In genomic region chr1:11787251-11787803, GRCh38 we compare ENCODE assay signal across 10 cellular contexts. TPM values are rescaled to one million over a fixed set of nuclear protein-coding genes. Genes with fewer than 3 reads are reported as not detected.
A peak's percentile ranks its signal among the peaks of the same experiment; 100 is the strongest.
DNase-seq lines count a peak whose midpoint lies in the region; ATAC-seq, FAIRE-seq and TF ChIP-seq lines count a peak whose summit lies in the region.
"Had no signal": no experiment of that assay in that cellular context is flagged by ENCODE, and none has a peak within 500 bp of the region (broad histone marks: within the 10 kb centered on the region; RNA-seq: fewer than 3 reads in every experiment).

No MANE protein-coding gene starts in this region.

- peak overlapping the region; percentile 49 for H3K4me2 ChIP-seq in astrocyte (ENCODE audit: low read length)
- H3K4me2 ChIP-seq in hepatocyte, result peak overlapping the region; percentile 43

- peaks cover 11% of the 10 kb centered on the region for H3K36me3 Mint-ChIP-seq in astrocyte (ENCODE audit: low read depth, unreplicated experiment)

- H3K9me3 ChIP-seq in astrocyte (ENCODE audit: insufficient read depth, low read depth, low read length), result no peaks in the 10 kb centered on the region
- H3K9me3 ChIP-seq in hepatocyte (ENCODE audit: low read depth), result no peaks in the 10 kb centered on the region

- DNase-seq in EH (ENCODE audit: low read depth), result peak; percentile 79
- peak; percentile 45 for DNase-seq in astrocyte (ENCODE audit: low read depth)
- peak; percentile 73 for DNase-seq in hepatocyte (ENCODE audit: low spot score)
- DNase-seq in retinal pigment epithelial cell (ENCODE audit: low read depth), result no peak
- no peak for DNase-seq in SK-N-DZ (ENCODE audit: low spot score)
- DNase-seq in SIG-M5 treated with dmso at 0.1 percent for 504 hours (lab: John Stamatoyannopoulos, UW; ENCODE audit: unreplicated experiment), result no peak
- no peak for DNase-seq in Ammon's horn (ENCODE audit: low spot score)
- DNase-seq: activated CD4-positive, alpha-beta T cell treated with anti-CD3 and anti-CD28 coated beads for 1 hour had no signal

- 37% methylated on average over 16 of the region's 16 CpGs for WGBS in hepatocyte (ENCODE audit: low lambda C conversion rate, missing lambda C conversion rate)

- no peaks in the 10 kb centered on the region for H3K79me2 ChIP-seq in astrocyte (ENCODE audit: insufficient read depth, low read length)
- H3K79me2 ChIP-seq in hepatocyte, result no peaks in the 10 kb centered on the region

- H3K4me1 ChIP-seq in astrocyte (ENCODE audit: insufficient read depth, low read length), result peaks cover 29% of the 10 kb centered on the region
- peaks cover 46% of the 10 kb centered on the region for H3K4me1 ChIP-seq in hepatocyte (ENCODE audit: insufficient read depth)

- H2AFZ ChIP-seq in astrocyte (ENCODE audit: low read depth, low read length) (peak overlapping the region; percentile 61), hepatocyte (no peak overlapping the region)

- no peak overlapping the region for H3K4me3 Mint-ChIP-seq in astrocyte (ENCODE audit: unreplicated experiment)

- H4K20me1 ChIP-seq in astrocyte (ENCODE audit: insufficient read depth, low read length), result no peaks in the 10 kb centered on the region
- H4K20me1 ChIP-seq in hepatocyte (ENCODE audit: insufficient read depth, poor library complexity, severe bottlenecking), result no peaks in the 10 kb centered on the region

- no peak for TF ChIP-seq CTCF in astrocyte (IDR thresholded peaks at IDR 0.05; ENCODE audit: insufficient read depth, low read depth, low read length)
- no peak for TF ChIP-seq CTCF in hepatocyte (IDR thresholded peaks at IDR 0.05; ENCODE audit: poor library complexity)
- TF ChIP-seq CTCF in retinal pigment epithelial cell (conservative IDR thresholded peaks at IDR 0.05; ENCODE audit: low read depth, low read length), result no peak

- H3K9ac ChIP-seq in astrocyte (ENCODE audit: low read length), result no peak overlapping the region

- no peak overlapping the region for H3K4me3 ChIP-seq in astrocyte (ENCODE audit: insufficient read depth, low read depth, low read length)
- H3K4me3 ChIP-seq in hepatocyte, result no peak overlapping the region
- H3K4me3 ChIP-seq in retinal pigment epithelial cell (ENCODE audit: low read length), result peak overlapping the region; percentile 27

- H3K9me3 Mint-ChIP-seq in astrocyte (ENCODE audit: unreplicated experiment), result no peaks in the 10 kb centered on the region

- peaks cover 2% of the 10 kb centered on the region for H3K27me3 Mint-ChIP-seq in astrocyte (ENCODE audit: low read depth, unreplicated experiment)

- no peak overlapping the region for H3K27ac Mint-ChIP-seq in astrocyte (ENCODE audit: unreplicated experiment)

- no peaks in the 10 kb centered on the region for H3K9me2 ChIP-seq in hepatocyte (replicated peaks; ENCODE audit: insufficient read depth)

- H3K4me1 Mint-ChIP-seq in astrocyte (ENCODE audit: low read depth, unreplicated experiment), result peaks cover 16% of the 10 kb centered on the region

- FAIRE-seq in astrocyte (lab: Jason Lieb, UNC), result no peak

- no peak for ATAC-seq in GM19455 (IDR thresholded peaks at IDR 0.05; ENCODE audit: unreplicated experiment)

- no peak overlapping the region for H3K27ac ChIP-seq in astrocyte (ENCODE audit: low read depth, low read length)
- peak overlapping the region; percentile 86 for H3K27ac ChIP-seq in hepatocyte

- H3K27me3 ChIP-seq in astrocyte (ENCODE audit: insufficient read depth, low read length) (no peaks in the 10 kb centered on the region), hepatocyte (no peaks in the 10 kb centered on the region)

- no peaks in the 10 kb centered on the region for H3K36me3 ChIP-seq in astrocyte (ENCODE audit: insufficient read depth, low read length)
- H3K36me3 ChIP-seq in hepatocyte (replicated peaks; ENCODE audit: insufficient read depth, low read depth), result no peaks in the 10 kb centered on the region

RNA-seq across cellular contexts. Expression of gene MTHFR, which starts 18.4 kb away (rescaled TPM):
- 11.5 and 13.0 TPM in 2 replicates for total RNA-seq in astrocyte
- 29.3 and 31.0 TPM in 2 replicates for total RNA-seq in hepatocyte
- polyA plus RNA-seq in hepatocyte, result 17.6 and 25.7 TPM in 2 replicates
- polyA plus RNA-seq in SK-N-DZ (2014; cell fraction: cytosol; rRNA removed), result 1.4 and 3.6 TPM in 2 replicates
- polyA plus RNA-seq in SK-N-DZ (2014; cell fraction: nucleus; rRNA removed), result 4.4 and 8.1 TPM in 2 replicates

RNA-seq across cellular contexts. Expression of gene CLCN6, which starts 18.7 kb away (rescaled TPM):
- total RNA-seq in astrocyte (16.7 and 22.4 TPM in 2 replicates), hepatocyte (14.1 and 15.3 TPM in 2 replicates)
- polyA plus RNA-seq in hepatocyte, result 23.6 and 34.2 TPM in 2 replicates
- 11.0 and 17.0 TPM in 2 replicates for polyA plus RNA-seq in SK-N-DZ (2014; cell fraction: cytosol; rRNA removed)
- polyA plus RNA-seq in SK-N-DZ (2014; cell fraction: nucleus; rRNA removed), result 22.8 and 55.1 TPM in 2 replicates

RNA-seq across cellular contexts. Expression of gene C1orf167, which starts 25.3 kb away (rescaled TPM):
- total RNA-seq in astrocyte (not detected in 2 replicates), hepatocyte (not detected in 2 replicates)
- 0.37 TPM in 1 of 2 replicates, not detected in the other for polyA plus RNA-seq in hepatocyte
- not detected in 2 replicates for polyA plus RNA-seq in SK-N-DZ (2014; cell fraction: cytosol; rRNA removed)
- not detected in 2 replicates for polyA plus RNA-seq in SK-N-DZ (2014; cell fraction: nucleus; rRNA removed)
- total RNA-seq: H4 had no signal

RNA-seq across cellular contexts. Expression of gene AGTRAP, which starts 51.4 kb away (rescaled TPM):
- total RNA-seq in astrocyte, result 38.7 and 46.3 TPM in 2 replicates
- 30.5 and 34.2 TPM in 2 replicates for total RNA-seq in hepatocyte
- polyA plus RNA-seq in hepatocyte, result 71.9 and 77.5 TPM in 2 replicates
- 12.1 and 17.0 TPM in 2 replicates for polyA plus RNA-seq in SK-N-DZ (2014; cell fraction: cytosol; rRNA removed)
- polyA plus RNA-seq in SK-N-DZ (2014; cell fraction: nucleus; rRNA removed), result 8.2 and 22.1 TPM in 2 replicates

Comparison
In these comparisons a context has a peak if more than half of its experiments do, and no peak if none do; other contexts are left out.
1. DNase-seq: peak in EH (single experiment), astrocyte (single experiment) and hepatocyte (single experiment); none in retinal pigment epithelial cell (single experiment), SK-N-DZ (single experiment), SIG-M5 treated with dmso at 0.1 percent for 504 hours (single experiment) and Ammon's horn (single experiment).